ENCODE assay signal across 8 cellular contexts in genomic region chr5:75052461-75053285, GRCh38. TPM values are rescaled to one million over a fixed set of nuclear protein-coding genes. Genes with fewer than 3 reads are reported as not detected.
A peak's percentile ranks its signal among the peaks of the same experiment; 100 is the strongest.
DNase-seq lines count a peak whose midpoint lies in the region; ATAC-seq and TF ChIP-seq lines count a peak whose summit lies in the region.

Gene GCNT4, minus strand, starts transcription at chr5:75052558. Its CDS starts 22,521 bp downstream, at chr5:75030037.

- no peaks in the 10 kb centered on the region for H3K9me3 ChIP-seq in mammary epithelial cell (replicated peaks; ENCODE audit: insufficient read depth, low read length)

- peaks cover 20% of the 10 kb centered on the region for H3K4me1 ChIP-seq in ACC112 (ENCODE audit: control insufficient read depth, insufficient read depth, low read length, unreplicated experiment)
- H3K4me1 ChIP-seq in mammary epithelial cell (ENCODE audit: insufficient read depth, low read length): peaks cover 42% of the 10 kb centered on the region

- H4K20me1 ChIP-seq in mammary epithelial cell (ENCODE audit: insufficient read depth, low read length): no peaks in the 10 kb centered on the region

- CTCF ChIA-PET in mammary epithelial cell (lab: Charles Lee; ENCODE audit: low non-redundant PET): interaction anchor here (0.6 kb wide), 1 partner anchor 60 kb away, joined by 3 read pairs; no protein-coding TSS in a partner anchor

- H3K27ac ChIP-seq in ACC112 (ENCODE audit: low read depth, low read length) (peak within 1 kb of the TSS; percentile 72), mammary epithelial cell (ENCODE audit: insufficient read depth, low read depth, low read length) (peak within 1 kb of the TSS; percentile 87)

- dilution Hi-C loops in mammary epithelial cell (cut with HindIII; ENCODE audit: low sequenced_read_pairs): no loop called here

- H2AFZ ChIP-seq in ACC112 (ENCODE audit: low read length, unreplicated experiment) (peak within 1 kb of the TSS; percentile 99), mammary epithelial cell (ENCODE audit: low read depth, low read length) (peak within 1 kb of the TSS; percentile 99)

- no peak for TF ChIP-seq CTCF in mammary epithelial cell (conservative IDR thresholded peaks at IDR 0.05 in 1 of 2, IDR thresholded peaks at IDR 0.05 in 1 of 2; ENCODE audit: extremely low read depth in 1 of 2, insufficient read depth in 1 of 2, low read depth in 1 of 2, low read length in 2 of 2)

- peak within 1 kb of the TSS; percentile 88 for H3K4me3 ChIP-seq in ACC112 (ENCODE audit: low read depth, low read length)
- peak within 1 kb of the TSS; percentile 74 to 82 (median 75) for H3K4me3 ChIP-seq in mammary epithelial cell (replicated peaks in 1 of 3; ENCODE audit: insufficient read depth in 1 of 3, low read depth in 2 of 3, low read length in 3 of 3)

- in situ Hi-C loops in mammary epithelial cell (cut with MboI; ENCODE audit: low sequenced_read_pairs in 2 of 2): loop anchor here in 1 of 2 donors (10.0 kb wide), 1 partner anchor 212 kb away; no protein-coding TSS in a partner anchor

- intact Hi-C loops in mammary epithelial cell (cut with micrococcal nuclease): loop anchor here (1.0 to 10.0 kb wide), 4 partner anchors 184 to 368 kb away; partner anchors contain the start of genes ANKRD31, HEXB and HMGCR

- ATAC-seq in GM21528 (IDR thresholded peaks at IDR 0.05; ENCODE audit: low FRiP score, unreplicated experiment) (peak; percentile 26), HG03108 (IDR thresholded peaks at IDR 0.05; ENCODE audit: unreplicated experiment) (no peak)

- peak within 1 kb of the TSS; percentile 81 for H3K9ac ChIP-seq in mammary epithelial cell (ENCODE audit: insufficient read depth, low read length)

- H3K36me3 ChIP-seq in ACC112 (ENCODE audit: insufficient read depth, low read length) (no peaks in the 10 kb centered on the region), mammary epithelial cell (ENCODE audit: insufficient read depth, low read length) (no peaks in the 10 kb centered on the region)

- no TSS peak for BruUV-seq in mammary epithelial cell (replicated peaks; lab: Mats Ljungman, UMichigan)

- H3K27me3 ChIP-seq in ACC112 (ENCODE audit: insufficient read depth, low read length): no peaks in the 10 kb centered on the region
- H3K27me3 ChIP-seq in mammary epithelial cell (ENCODE audit: insufficient read depth, low read length): no peaks in the 10 kb centered on the region

- 0% methylated on average over 19 of the region's 103 CpGs for WGBS in mammary epithelial cell (ENCODE audit: low coverage, missing lambda C conversion rate)

- H3K79me2 ChIP-seq in ACC112 (ENCODE audit: control insufficient read depth, insufficient read depth, low read length, unreplicated experiment) (no peaks in the 10 kb centered on the region), mammary epithelial cell (ENCODE audit: insufficient read depth, low read length) (peaks cover 44% of the 10 kb centered on the region)

- DNase-seq in T-helper 2 cell (peak in 4 of 5 experiments; percentile 17 to 49 (median 38)), mammary epithelial cell (peak; percentile 72), iris pigment epithelial cell (ENCODE audit: low read depth) (peak; percentile 44), DMS79 (lab: John Stamatoyannopoulos, UW) (no peak)
- peak; percentile 61 for DNase-seq in stimulated activated CD4-positive, alpha-beta T cell treated with anti-CD3 and anti-CD28 coated beads, Interleukin-15, amount 100 ng/mL, for 24 hours

- H3K4me2 ChIP-seq in mammary epithelial cell (ENCODE audit: insufficient read depth, low read depth, low read length): peak within 1 kb of the TSS; percentile 91

RNA-seq across cellular contexts. Expression of gene GCNT4, which starts in this region (rescaled TPM):
- 1 to 10 TPM; 3.6 to 9.7 TPM for total RNA-seq in mammary epithelial cell
- 1.4 TPM for polyA plus RNA-seq in mammary epithelial cell
- 2.1 TPM for polyA minus RNA-seq in mammary epithelial cell
